In genomic region chr5:75952963-75953362, GRCh38 we compare ENCODE assay signal across 21 cellular contexts.
A peak's percentile ranks its signal among the peaks of the same experiment; 100 is the strongest.
DNase-seq lines count a peak whose midpoint lies in the region; ATAC-seq and TF ChIP-seq lines count a peak whose summit lies in the region.
"Had no signal": no experiment of that assay in that cellular context is flagged by ENCODE, and none has a peak within 500 bp of the region (broad histone marks: within the 10 kb centered on the region; RNA-seq: fewer than 3 reads in every experiment).

No MANE protein-coding gene starts in this region.

- ATAC-seq in HG03565 (IDR thresholded peaks at IDR 0.05; ENCODE audit: unreplicated experiment) = no peak
- ATAC-seq: A549 had no signal

- peak; percentile 26 for DNase-seq in DMS 273 (lab: John Stamatoyannopoulos, UW; ENCODE audit: unreplicated experiment)
- no peak for DNase-seq in DMS 273 treated with DMSO at 0.1 percent for 48 hours (lab: John Stamatoyannopoulos, UW)
- DNase-seq in A673 (ENCODE audit: low spot score) = peak; percentile 64
- DNase-seq in NCI-H82 treated with DMSO at 0.1 percent for 48 hours (lab: John Stamatoyannopoulos, UW; ENCODE audit: unreplicated experiment) = peak; percentile 13
- no peak for DNase-seq in glutamatergic neuron
- no peak for DNase-seq in LoVo (ENCODE audit: low spot score)
- DNase-seq: ACHN; BE2C; C1 segment of cervical spinal cord; Caco-2; Calu3; CD4-positive, alpha-beta memory T cell; CD4-positive, CD25-positive, alpha-beta regulatory T cell; CD8-positive, alpha-beta memory T cell; DMS79 treated with DMSO at 0.1 percent for 48 hours; GF-D8 had no signal

- no peaks in the 10 kb centered on the region for H3K27me3 Mint-ChIP-seq in glutamatergic neuron (ENCODE audit: unreplicated experiment)

- no peaks in the 10 kb centered on the region for H3K9me3 ChIP-seq in A673 (ENCODE audit: low read depth, low read length, poor library complexity, severe bottlenecking)
- H3K9me3 ChIP-seq: A549, BE2C, Caco-2 had no signal

- no peak overlapping the region for H3K4me3 Mint-ChIP-seq in glutamatergic neuron (ENCODE audit: unreplicated experiment)
- H3K4me3 Mint-ChIP-seq: CD14-positive monocyte; CD4-positive, alpha-beta memory T cell; CD4-positive, CD25-positive, alpha-beta regulatory T cell; CD8-positive, alpha-beta memory T cell had no signal

- POLR2A ChIA-PET in A673 (lab: Charles Lee; ENCODE audit: low non-redundant PET) = interaction anchor here (0.7 kb wide), 1 partner anchor 245 kb away, joined by 5 read pairs; no protein-coding TSS in a partner anchor

- intact Hi-C loops in A673 (cut with micrococcal nuclease; ENCODE audit: unreplicated experiment) = no loop called here

- no peaks in the 10 kb centered on the region for H3K27me3 ChIP-seq in A673 (replicated peaks; ENCODE audit: insufficient read depth, low read depth, low read length, poor library complexity)
- H3K27me3 ChIP-seq: BE2C, BLaER1 had no signal

- BruUV-seq in A673 (replicated peaks; lab: Mats Ljungman, UMichigan) = no TSS peak

- peaks cover 17% of the 10 kb centered on the region for H3K36me3 Mint-ChIP-seq in glutamatergic neuron (ENCODE audit: unreplicated experiment)
- H3K36me3 Mint-ChIP-seq: CD14-positive monocyte; CD4-positive, alpha-beta memory T cell; CD4-positive, CD25-positive, alpha-beta regulatory T cell; CD8-positive, alpha-beta memory T cell had no signal

- no peak for TF ChIP-seq CTCF in A673 (conservative IDR thresholded peaks at IDR 0.05; ENCODE audit: low read depth, low read length)
- no peak for TF ChIP-seq CTCF in glutamatergic neuron (IDR thresholded peaks at IDR 0.05; ENCODE audit: partially characterized antibody, unreplicated experiment)

- H3K9me3 Mint-ChIP-seq in glutamatergic neuron (ENCODE audit: unreplicated experiment) = no peaks in the 10 kb centered on the region

- peak overlapping the region; percentile 84 for H3K27ac ChIP-seq in A673 (ENCODE audit: low read depth, low read length, poor library complexity, severe bottlenecking)
- H3K27ac ChIP-seq: 22Rv1, A549, BLaER1 had no signal

- no peaks in the 10 kb centered on the region for H3K36me3 ChIP-seq in A673 (ENCODE audit: insufficient read depth, low read length, poor library complexity, severe bottlenecking)
- H3K36me3 ChIP-seq: BE2C, BLaER1 had no signal

- H3K27ac Mint-ChIP-seq in glutamatergic neuron (ENCODE audit: unreplicated experiment) = peak overlapping the region; percentile 40
- H3K27ac Mint-ChIP-seq: CD14-positive monocyte; CD4-positive, alpha-beta memory T cell; CD4-positive, CD25-positive, alpha-beta regulatory T cell; CD8-positive, alpha-beta memory T cell had no signal

- H3K4me1 Mint-ChIP-seq in glutamatergic neuron (ENCODE audit: low read depth, unreplicated experiment) = peaks cover 2% of the 10 kb centered on the region
- H3K4me1 Mint-ChIP-seq: CD4-positive, alpha-beta memory T cell; CD4-positive, CD25-positive, alpha-beta regulatory T cell; CD8-positive, alpha-beta memory T cell had no signal

- peaks cover 8% of the 10 kb centered on the region for H3K4me1 ChIP-seq in A673 (ENCODE audit: insufficient read depth, low read length, poor library complexity, severe bottlenecking)
- H3K4me1 ChIP-seq: A549, BE2C, BLaER1, Caco-2 had no signal

- H3K4me3 ChIP-seq in A673 (ENCODE audit: low read depth, low read length, poor library complexity, severe bottlenecking) = no peak overlapping the region
- H3K4me3 ChIP-seq: A549, BLaER1 had no signal

- CTCF ChIA-PET in A673 (lab: Charles Lee) = no interaction called here

Comparison
In these comparisons a context has a peak if more than half of its experiments do, and no peak if none do; other contexts are left out.
1. DNase-seq: peak in DMS 273 (single experiment), A673 (single experiment) and NCI-H82 treated with DMSO at 0.1 percent for 48 hours (single experiment); none in DMS 273 treated with DMSO at 0.1 percent for 48 hours (single experiment), glutamatergic neuron (single experiment) and LoVo (single experiment).